ENCODE assay signal across 16 cellular contexts in the genomic region with DNA sequence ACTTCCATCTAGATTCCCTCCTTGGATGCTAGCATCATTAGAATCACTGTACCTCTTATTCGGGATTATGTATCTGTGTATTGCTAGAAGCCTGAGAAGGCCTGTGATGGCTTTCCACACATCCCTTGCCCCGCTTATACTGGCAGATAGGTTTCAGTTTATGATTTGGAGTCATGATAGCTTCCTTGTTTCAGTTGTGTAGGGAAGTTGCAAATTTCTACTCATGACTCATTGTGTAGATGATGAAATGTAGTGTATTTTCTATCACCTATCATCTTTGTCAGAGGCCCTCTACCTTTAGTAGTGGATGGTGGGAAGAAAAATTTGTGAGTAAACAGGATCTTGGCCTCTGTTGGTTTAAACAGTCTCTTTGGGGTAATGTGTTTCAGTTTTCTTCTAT.
A peak's percentile ranks its signal among the peaks of the same experiment; 100 is the strongest.
DNase-seq lines count a peak whose midpoint lies in the region; ATAC-seq, FAIRE-seq and TF ChIP-seq lines count a peak whose summit lies in the region.
"Had no signal": no experiment of that assay in that cellular context is flagged by ENCODE, and none has a peak within 500 bp of the region (broad histone marks: within the 10 kb centered on the region; RNA-seq: fewer than 3 reads in every experiment).

No MANE protein-coding gene starts in this region.

- peaks cover 6% of the 10 kb centered on the region in 2 donors for H3K36me3 Mint-ChIP-seq in CD14-positive monocyte

- peaks cover 19% of the 10 kb centered on the region for H3K4me1 Mint-ChIP-seq in CD14-positive monocyte
- H3K4me1 Mint-ChIP-seq: B cell, T-helper 17 cell had no signal

- H3K9me3 Mint-ChIP-seq in CD14-positive monocyte = peaks cover 0 to 6% (median 2%) of the 10 kb centered on the region in 7 donors

- DNase-seq in CD14-positive monocyte (ENCODE audit: low spot score) (peak; percentile 51), HT1080 (ENCODE audit: low read depth) (peak; percentile 32), SKM-1 (lab: John Stamatoyannopoulos, UW; ENCODE audit: unreplicated experiment) (peak; percentile 64), fibroblast of the conjunctiva (ENCODE audit: low read depth) (peak; percentile 12), ACHN (no peak), GM19239 (ENCODE audit: insufficient read length, low spot score) (no peak), cerebellar nuclear complex (lab: John Stamatoyannopoulos, UW) (no peak)
- DNase-seq: activated CD4-positive, alpha-beta T cell treated with anti-CD3 and anti-CD28 coated beads, Interleukin-2, amount 50 U/mL, for 4 hours; activated naive CD4-positive, alpha-beta T cell treated with anti-CD3 and anti-CD28 coated beads, Interleukin-2, amount 10 ng/mL, durations not matched to agents 7 days and 5 days; NCI-H2081; NK-92 treated with Interleukin-12 subunit alpha and Interleukin-12 subunit beta, amount 100 ng/mL, for 24 hours; stimulated activated CD4-positive, alpha-beta T cell treated with anti-CD3 and anti-CD28 coated beads, Interleukin-2, amount 100 ng/mL, for 48 hours; stomach; T-helper 17 cell had no signal

- in situ Hi-C loops in ACHN (cut with HindIII; ENCODE audit: low pct_ligation_motif_present, low pct_unique_long_range_greater_than_20kb, low sequenced_read_pairs) = no loop called here

- H3K4me3 Mint-ChIP-seq in CD14-positive monocyte = peak overlapping the region in 1 of 2 donors; percentile 14
- H3K4me3 Mint-ChIP-seq: activated naive CD4-positive, alpha-beta T cell treated with anti-CD3 and anti-CD28 coated beads, Interleukin-2, amount 10 ng/mL, durations not matched to agents 7 days and 5 days; B cell; T-helper 17 cell had no signal

- ATAC-seq in GM18861 (IDR thresholded peaks at IDR 0.05; ENCODE audit: unreplicated experiment) = no peak
- ATAC-seq: T-helper 17 cell had no signal

- H3K27me3 Mint-ChIP-seq in CD14-positive monocyte (ENCODE audit: low read depth in 3 of 3) = no peaks in the 10 kb centered on the region
- H3K27me3 Mint-ChIP-seq: activated naive CD4-positive, alpha-beta T cell treated with anti-CD3 and anti-CD28 coated beads, Interleukin-2, amount 10 ng/mL, durations not matched to agents 7 days and 5 days; B cell; T-helper 17 cell had no signal

- intact Hi-C loops in CD14-positive monocyte (cut with micrococcal nuclease) = loop anchor here in 1 of 2 donors (10.0 kb wide), 1 partner anchor 91 kb away; no protein-coding TSS in a partner anchor

- H3K27ac Mint-ChIP-seq in CD14-positive monocyte = peak overlapping the region; percentile 74 to 89 (median 87)
- H3K27ac Mint-ChIP-seq: activated naive CD4-positive, alpha-beta T cell treated with anti-CD3 and anti-CD28 coated beads, Interleukin-2, amount 10 ng/mL, durations not matched to agents 7 days and 5 days; B cell; T-helper 17 cell had no signal

- FAIRE-seq in GM19239 (lab: Jason Lieb, UNC) = no peak

- no peak for TF ChIP-seq CTCF in CD14-positive monocyte (IDR thresholded peaks at IDR 0.05)

Comparison
In these comparisons a context has a peak if more than half of its experiments do, and no peak if none do; other contexts are left out.
1. DNase-seq: peak in CD14-positive monocyte (single experiment), HT1080 (single experiment), SKM-1 (single experiment) and fibroblast of the conjunctiva (single experiment); none in ACHN (single experiment), GM19239 (single experiment) and cerebellar nuclear complex (0 of 2).